Comparison of ENCODE assay signal across 9 cellular contexts in genomic region chr17:50863221-50863843, GRCh38. TPM values are rescaled to one million over a fixed set of nuclear protein-coding genes. Genes with fewer than 3 reads are reported as not detected.
A peak's percentile ranks its signal among the peaks of the same experiment; 100 is the strongest.
DNase-seq lines count a peak whose midpoint lies in the region.
"Had no signal": no experiment of that assay in that cellular context is flagged by ENCODE, and none has a peak within 500 bp of the region (broad histone marks: within the 10 kb centered on the region; RNA-seq: fewer than 3 reads in every experiment).

No MANE protein-coding gene starts in this region.

- DNase-seq in NCI-H345 (lab: John Stamatoyannopoulos, UW) (peak; percentile 16), NCI-H345 treated with DMSO at 0.1 percent for 48 hours (lab: John Stamatoyannopoulos, UW; ENCODE audit: unreplicated experiment) (no peak), NCI-H146 treated with DMSO at 0.1 percent for 48 hours (lab: John Stamatoyannopoulos, UW; ENCODE audit: unreplicated experiment) (peak; percentile 3), anterior cingulate cortex (lab: John Stamatoyannopoulos, UW) (peak in 42 of 58 donors; percentile 16 to 84 (median 60)), inferior parietal cortex (ENCODE audit: extremely low spot score) (peak; percentile 74), ureter (ENCODE audit: low spot score) (no peak), HuH-7 (ENCODE audit: low spot score) (no peak)
- peak; percentile 10 to 39 (median 37) for DNase-seq in stimulated activated CD4-positive, alpha-beta T cell treated with anti-CD3 and anti-CD28 coated beads, Interleukin-12 subunit alpha, Interleukin-12 subunit beta, amount 100 ng/mL, for 48 hours (ENCODE audit: low read depth in 2 of 3, low spot score in 1 of 3)

RNA-seq across cellular contexts. Expression of gene TOB1, which starts 2.8 kb away (rescaled TPM):
- 195 TPM for total RNA-seq in ureter

RNA-seq across cellular contexts. Expression of gene WFIKKN2, which starts 27.9 kb away (rescaled TPM):
- 0.21 TPM for total RNA-seq in ureter
- total RNA-seq: dermis microvascular lymphatic vessel endothelial cell had no signal

Comparison
In these comparisons a context has a peak if more than half of its experiments do, and no peak if none do; other contexts are left out.
1. DNase-seq: peak in NCI-H345 (single experiment), NCI-H146 treated with DMSO at 0.1 percent for 48 hours (single experiment), anterior cingulate cortex (42 of 58), inferior parietal cortex (single experiment) and stimulated activated CD4-positive, alpha-beta T cell treated with anti-CD3 and anti-CD28 coated beads, Interleukin-12 subunit alpha, Interleukin-12 subunit beta, amount 100 ng/mL, for 48 hours (3 of 3); none in NCI-H345 treated with DMSO at 0.1 percent for 48 hours (single experiment), ureter (single experiment) and HuH-7 (single experiment).